Comparison of ENCODE assay signal across 10 cellular contexts in genomic region chr5:1112596-1113331, GRCh38. TPM values are rescaled to one million over a fixed set of nuclear protein-coding genes. Genes with fewer than 3 reads are reported as not detected.
DNase-seq lines count a peak whose midpoint lies in the region; ATAC-seq, FAIRE-seq and TF ChIP-seq lines count a peak whose summit lies in the region.
"Had no signal": no experiment of that assay in that cellular context is flagged by ENCODE, and none has a peak within 500 bp of the region (broad histone marks: within the 10 kb centered on the region; RNA-seq: fewer than 3 reads in every experiment).

No MANE protein-coding gene starts in this region.

- no peak for TF ChIP-seq CTCF in nephron progenitor cell (IDR thresholded peaks at IDR 0.05)
- TF ChIP-seq CTCF in D721Med (IDR thresholded peaks at IDR 0.05; ENCODE audit: insufficient read depth, missing control alignments), result no peak

- no peak overlapping the region for H3K27ac Mint-ChIP-seq in activated T-helper 1 cell treated with anti-CD3 and anti-CD28 coated beads, Interleukin-12 subunit alpha, Interleukin-12 subunit beta, Interleukin-2, Interleukin-4 antibody, amounts not matched to agents 30 ng/mL and 10 ng/mL and 1 ng/mL, durations not matched to agents 14 hours and 24 hours and 36 hours
- H3K27ac Mint-ChIP-seq in nephron progenitor cell, result no peak overlapping the region

- ATAC-seq in GM18498 (IDR thresholded peaks at IDR 0.05; ENCODE audit: unreplicated experiment) (no peak), GM21515 (IDR thresholded peaks at IDR 0.05; ENCODE audit: unreplicated experiment) (no peak)

- no peak for FAIRE-seq in D721Med (lab: Jason Lieb, UNC)
- FAIRE-seq: colon, H54 had no signal

- H3K9me3 Mint-ChIP-seq in activated T-helper 1 cell treated with anti-CD3 and anti-CD28 coated beads, Interleukin-12 subunit alpha, Interleukin-12 subunit beta, Interleukin-2, Interleukin-4 antibody, amounts not matched to agents 30 ng/mL and 10 ng/mL and 1 ng/mL, durations not matched to agents 14 hours and 24 hours and 36 hours, result no peaks in the 10 kb centered on the region
- H3K9me3 Mint-ChIP-seq in nephron progenitor cell, result no peaks in the 10 kb centered on the region

- peaks cover 2% of the 10 kb centered on the region for H3K36me3 Mint-ChIP-seq in activated T-helper 1 cell treated with anti-CD3 and anti-CD28 coated beads, Interleukin-12 subunit alpha, Interleukin-12 subunit beta, Interleukin-2, Interleukin-4 antibody, amounts not matched to agents 30 ng/mL and 10 ng/mL and 1 ng/mL, durations not matched to agents 14 hours and 24 hours and 36 hours (ENCODE audit: low read depth)
- H3K36me3 Mint-ChIP-seq in nephron progenitor cell (ENCODE audit: low read depth), result no peaks in the 10 kb centered on the region

- peaks cover 20% of the 10 kb centered on the region for H3K4me1 Mint-ChIP-seq in activated T-helper 1 cell treated with anti-CD3 and anti-CD28 coated beads, Interleukin-12 subunit alpha, Interleukin-12 subunit beta, Interleukin-2, Interleukin-4 antibody, amounts not matched to agents 30 ng/mL and 10 ng/mL and 1 ng/mL, durations not matched to agents 14 hours and 24 hours and 36 hours (ENCODE audit: low read depth)
- peaks cover 34% of the 10 kb centered on the region for H3K4me1 Mint-ChIP-seq in nephron progenitor cell

- H3K4me3 Mint-ChIP-seq in activated T-helper 1 cell treated with anti-CD3 and anti-CD28 coated beads, Interleukin-12 subunit alpha, Interleukin-12 subunit beta, Interleukin-2, Interleukin-4 antibody, amounts not matched to agents 30 ng/mL and 10 ng/mL and 1 ng/mL, durations not matched to agents 14 hours and 24 hours and 36 hours, result peak overlapping the region; percentile 59
- peak overlapping the region; percentile 18 for H3K4me3 Mint-ChIP-seq in nephron progenitor cell

- DNase-seq in DMS153 (lab: John Stamatoyannopoulos, UW) (peak; percentile 30), DMS153 treated with DMSO at 0.1 percent for 48 hours (lab: John Stamatoyannopoulos, UW; ENCODE audit: unreplicated experiment) (no peak), LoVo (ENCODE audit: low spot score) (peak; percentile 29), nephron progenitor cell (no peak), D721Med (ENCODE audit: insufficient read length, low spot score) (no peak)
- no peak for DNase-seq in activated T-helper 1 cell treated with anti-CD3 and anti-CD28 coated beads, Interleukin-12 subunit alpha, Interleukin-12 subunit beta, Interleukin-2, Interleukin-4 antibody, amounts not matched to agents 30 ng/mL and 10 ng/mL and 1 ng/mL, durations not matched to agents 14 hours and 24 hours and 36 hours (ENCODE audit: low spot score)

- intact Hi-C loops in activated T-helper 1 cell treated with anti-CD3 and anti-CD28 coated beads, Interleukin-12 subunit alpha, Interleukin-12 subunit beta, Interleukin-2, Interleukin-4 antibody, amounts not matched to agents 30 ng/mL and 10 ng/mL and 1 ng/mL, durations not matched to agents 14 hours and 24 hours and 36 hours (cut with micrococcal nuclease), result loop anchor here (1.0 to 5.0 kb wide), 2 partner anchors 8 to 150 kb away; no protein-coding TSS in a partner anchor

- H3K27me3 Mint-ChIP-seq in activated T-helper 1 cell treated with anti-CD3 and anti-CD28 coated beads, Interleukin-12 subunit alpha, Interleukin-12 subunit beta, Interleukin-2, Interleukin-4 antibody, amounts not matched to agents 30 ng/mL and 10 ng/mL and 1 ng/mL, durations not matched to agents 14 hours and 24 hours and 36 hours (ENCODE audit: insufficient read depth), result peaks cover 12% of the 10 kb centered on the region
- H3K27me3 Mint-ChIP-seq in nephron progenitor cell (ENCODE audit: low read depth, poor library complexity), result peaks cover 11% of the 10 kb centered on the region

RNA-seq across cellular contexts. Expression of gene SLC12A7, which starts 0.9 kb away (rescaled TPM):
- 24.4 and 26.6 TPM in 2 replicates for total RNA-seq in activated T-helper 1 cell treated with anti-CD3 and anti-CD28 coated beads, Interleukin-12 subunit alpha, Interleukin-12 subunit beta, Interleukin-2, Interleukin-4 antibody, amounts not matched to agents 30 ng/mL and 10 ng/mL and 1 ng/mL, durations not matched to agents 14 hours and 24 hours and 36 hours

Comparison
In these comparisons a context has a peak if more than half of its experiments do, and no peak if none do; other contexts are left out.
1. DNase-seq: peak in DMS153 (single experiment) and LoVo (single experiment); none in DMS153 treated with DMSO at 0.1 percent for 48 hours (single experiment), activated T-helper 1 cell treated with anti-CD3 and anti-CD28 coated beads, Interleukin-12 subunit alpha, Interleukin-12 subunit beta, Interleukin-2, Interleukin-4 antibody, amounts not matched to agents 30 ng/mL and 10 ng/mL and 1 ng/mL, durations not matched to agents 14 hours and 24 hours and 36 hours (single experiment), nephron progenitor cell (single experiment) and D721Med (single experiment).